Comparison of ENCODE assay signal across 14 cellular contexts in the genomic region with DNA sequence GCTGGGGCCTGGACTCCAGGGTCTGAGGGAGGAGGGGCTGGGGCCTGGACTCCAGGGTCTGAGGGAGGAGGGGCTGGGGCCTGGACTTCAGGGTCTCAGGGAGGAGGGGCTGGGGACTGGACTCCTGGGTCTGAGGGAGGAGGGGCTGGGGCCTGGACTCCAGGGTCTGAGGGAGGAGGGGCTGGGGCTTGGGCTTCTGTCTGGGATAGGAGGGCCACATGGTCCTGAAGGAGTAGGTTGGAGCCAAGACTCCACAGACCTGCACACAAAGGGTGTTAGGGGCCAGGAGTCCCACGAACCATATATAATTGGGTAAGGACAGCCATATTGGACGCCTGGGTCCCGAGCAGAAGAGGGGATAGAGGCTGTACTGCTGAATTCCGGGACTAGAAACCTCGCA. TPM values are rescaled to one million over a fixed set of nuclear protein-coding genes. Genes with fewer than 3 reads are reported as not detected.
DNase-seq lines count a peak whose midpoint lies in the region; ATAC-seq, FAIRE-seq and TF ChIP-seq lines count a peak whose summit lies in the region.
"Not testable (repeated sequence)": the region's sequence is repeated elsewhere in the genome, so short reads cannot be mapped to it uniquely, and the experiment has no call there.
"Had no signal": no experiment of that assay in that cellular context is flagged by ENCODE, and none has a peak within 500 bp of the region (broad histone marks: within the 10 kb centered on the region; RNA-seq: fewer than 3 reads in every experiment).

No MANE protein-coding gene starts in this region.

- H3K36me3 Mint-ChIP-seq in Calu3 (ENCODE audit: insufficient read depth, unreplicated experiment) = peaks cover 40% of the 10 kb centered on the region

- not testable (repeated sequence) for H3K79me2 ChIP-seq in H1 (ENCODE audit: control insufficient read depth in 1 of 2, insufficient read depth in 2 of 2, low read length in 2 of 2); neural cell (replicated peaks; ENCODE audit: insufficient read depth, low read length)

- H3K27ac ChIP-seq in Panc1 (ENCODE audit: low read length) = peak overlapping the region; percentile 62
- H3K27ac ChIP-seq in H1 (ENCODE audit: low read depth, low read length); neural cell (ENCODE audit: low read length): not testable (repeated sequence)

- not testable (repeated sequence) for FAIRE-seq in H1 (lab: Jason Lieb, UNC)

- not testable (repeated sequence) for H3K23ac ChIP-seq in H1 (ENCODE audit: insufficient read length)

- peak overlapping the region; percentile 55 for H3K4me3 Mint-ChIP-seq in Calu3 (ENCODE audit: low read depth, unreplicated experiment)
- peak overlapping the region; percentile 50 to 73 for H3K4me3 Mint-ChIP-seq in stimulated activated naive CD8-positive, alpha-beta T cell treated with anti-CD3 and anti-CD28 coated beads, Interleukin-15, amount 100 ng/mL, for 72 hours

- WGBS in H1 (ENCODE audit: extremely low coverage in 1 of 2, insufficient coverage in 1 of 2, insufficient read length in 1 of 2, insufficient replicate concordance in 2 of 2, low coverage in 1 of 2, low lambda C conversion rate in 2 of 2, missing lambda C conversion rate in 1 of 2), 2 experiments = 10% methylated on average over 5 of the region's 5 CpGs; no CpG with 5 or more reads in 1 of the 2 experiments

- not testable (repeated sequence) for H3K36me3 ChIP-seq in Panc1 (ENCODE audit: control insufficient read depth, insufficient read depth, low read length); H1 (ENCODE audit: control insufficient read depth in 2 of 4, insufficient read depth in 4 of 4, low read length in 3 of 4); neural cell (ENCODE audit: insufficient read depth, low read length)

- POLR2A ChIA-PET in Panc1 (lab: Charles Lee) = interaction anchor here (0.6 kb wide), 2 partner anchors 12 to 183 kb away, joined by 3 to 4 read pairs; no protein-coding TSS in a partner anchor
- POLR2A ChIA-PET in H1 (lab: Charles Lee; ENCODE audit: partially characterized antibody) = interaction anchor here (0.6 to 3.2 kb wide), 6 partner anchors 9 to 688 kb away, joined by 3 to 19 read pairs (median 4); a partner anchor contains a TSS

- in situ Hi-C loops in Panc1 (cut with HindIII; ENCODE audit: low pct_unique_long_range_greater_than_20kb, low sequenced_read_pairs) = not testable (repeated sequence)

- intact Hi-C loops in Calu3 (cut with micrococcal nuclease; ENCODE audit: unreplicated experiment); Panc1 (cut with micrococcal nuclease; ENCODE audit: unreplicated experiment): not testable (repeated sequence)

- H2BK20ac ChIP-seq in H1 (ENCODE audit: low read length) = not testable (repeated sequence)

- not testable (repeated sequence) for H3K9me3 Mint-ChIP-seq in Calu3 (ENCODE audit: low read depth, unreplicated experiment)
- peaks cover 19 to 25% of the 10 kb centered on the region in 2 donors for H3K9me3 Mint-ChIP-seq in stimulated activated naive CD8-positive, alpha-beta T cell treated with anti-CD3 and anti-CD28 coated beads, Interleukin-15, amount 100 ng/mL, for 72 hours

- H4K91ac ChIP-seq in H1 (replicated peaks; ENCODE audit: insufficient read length, low read length) = not testable (repeated sequence)

- TF ChIP-seq POLR2A in H1 (IDR thresholded peaks at IDR 0.05; ENCODE audit: control extremely low read depth in 1 of 2, low read depth in 2 of 2, low read length in 2 of 2) = not testable (repeated sequence)

- peaks cover 33% of the 10 kb centered on the region for H3K27me3 Mint-ChIP-seq in Calu3 (ENCODE audit: unreplicated experiment)
- H3K27me3 Mint-ChIP-seq in stimulated activated naive CD8-positive, alpha-beta T cell treated with anti-CD3 and anti-CD28 coated beads, Interleukin-15, amount 100 ng/mL, for 72 hours = peaks cover 62% of the 10 kb centered on the region

- not testable (repeated sequence) for H3K9me2 ChIP-seq in neural cell (ENCODE audit: insufficient read depth, low read length)

- peak overlapping the region; percentile 49 for H3K56ac ChIP-seq in H1 (replicated peaks; ENCODE audit: insufficient read length, low read depth, low read length)

- not testable (repeated sequence) for H4K20me1 ChIP-seq in H1 (replicated peaks in 1 of 2; ENCODE audit: control insufficient read depth in 1 of 2, insufficient read depth in 2 of 2, low read length in 2 of 2); neural cell (ENCODE audit: insufficient read depth)

- TF ChIP-seq CTCF in Calu3 (IDR thresholded peaks at IDR 0.05; ENCODE audit: unreplicated experiment); Panc1 (IDR thresholded peaks at IDR 0.05); H1 (IDR thresholded peaks at IDR 0.05; ENCODE audit: control extremely low read depth in 1 of 3, insufficient read depth in 1 of 3, low read depth in 1 of 3, low read length in 3 of 3); neural cell (IDR thresholded peaks at IDR 0.05; ENCODE audit: poor library complexity, severe bottlenecking): not testable (repeated sequence)

- BruUV-seq in Calu3 (replicated peaks; lab: Mats Ljungman, UMichigan); Panc1 (replicated peaks; lab: Mats Ljungman, UMichigan): not testable (repeated sequence)

- not testable (repeated sequence) for H3K9me3 ChIP-seq in Panc1 (ENCODE audit: control insufficient read depth, insufficient read depth, low read depth, low read length); H1 (ENCODE audit: insufficient read depth in 2 of 2, low read depth in 1 of 2, low read length in 1 of 2); neural cell (ENCODE audit: low read length)

- H3K79me1 ChIP-seq in H1 (ENCODE audit: low read depth, low read length) = not testable (repeated sequence)

- not testable (repeated sequence) for TF ChIP-seq EP300 in H1 (IDR thresholded peaks at IDR 0.05; ENCODE audit: borderline replicate concordance in 1 of 2, low read depth in 2 of 2, low read length in 2 of 2); neural cell (conservative IDR thresholded peaks at IDR 0.05; ENCODE audit: poor library complexity, severe bottlenecking)

- peak overlapping the region; percentile 60 for H4K8ac ChIP-seq in H1 (ENCODE audit: extremely low read depth, insufficient read depth, low read length)

- H3K4me1 Mint-ChIP-seq in Calu3 (ENCODE audit: low read depth, unreplicated experiment) = peaks cover 24% of the 10 kb centered on the region
- peaks cover 43% of the 10 kb centered on the region for H3K4me1 Mint-ChIP-seq in stimulated activated naive CD8-positive, alpha-beta T cell treated with anti-CD3 and anti-CD28 coated beads, Interleukin-15, amount 100 ng/mL, for 72 hours

- not testable (repeated sequence) for H3K23me2 ChIP-seq in H1 (ENCODE audit: low read depth, low read length)

- H2BK120ac ChIP-seq in H1 (replicated peaks; ENCODE audit: low read depth, low read length) = not testable (repeated sequence)

- CTCF ChIA-PET in Calu3 (lab: Charles Lee) = interaction anchor here (1.0 to 1.2 kb wide), 2 partner anchors 11 to 15 kb away, joined by 3 to 4 read pairs; a partner anchor contains a TSS
- CTCF ChIA-PET in Panc1 (lab: Charles Lee) = interaction anchor here (0.6 to 1.3 kb wide), 4 partner anchors 10 to 1242 kb away, joined by 3 to 5 read pairs (median 4); no protein-coding TSS in a partner anchor
- CTCF ChIA-PET in H1 (lab: Charles Lee; ENCODE audit: partially characterized antibody) = interaction anchor here (0.9 to 1.3 kb wide), 4 partner anchors 9 to 148 kb away, joined by 3 to 9 read pairs (median 5); no protein-coding TSS in a partner anchor

- H3K4me1 ChIP-seq in Panc1 (ENCODE audit: control insufficient read depth, insufficient read depth, low read length) = not testable (repeated sequence)
- H3K4me1 ChIP-seq in H1 (replicated peaks in 1 of 4; ENCODE audit: control insufficient read depth in 3 of 4, insufficient read depth in 4 of 4, low read length in 3 of 4) = peaks cover 3 to 18% (median 6%) of the 10 kb centered on the region in 4 experiments

- not testable (repeated sequence) for H2AFZ ChIP-seq in H1 (ENCODE audit: low read length); neural cell (ENCODE audit: low read depth, low read length)

- H3K4me3 ChIP-seq in Panc1 (ENCODE audit: low read depth in 2 of 2, low read length in 2 of 2) (peak overlapping the region; percentile 55 to 71), H1 (ENCODE audit: extremely low read depth in 1 of 4, insufficient read depth in 2 of 4, low read depth in 3 of 4, low read length in 4 of 4) (peak overlapping the region; percentile 53 to 67 (median 66)), iPS-11a (ENCODE audit: low read depth, low read length) (peak overlapping the region; percentile 44), neural cell (ENCODE audit: low read length) (peak overlapping the region; percentile 66)

- H4K5ac ChIP-seq in H1 (ENCODE audit: insufficient read length, low read depth, low read length) = not testable (repeated sequence)

- not testable (repeated sequence) for H2BK15ac ChIP-seq in H1 (ENCODE audit: low read length)

- not testable (repeated sequence) for H2BK12ac ChIP-seq in H1 (ENCODE audit: low read depth, low read length)

- ATAC-seq in Panc1; stimulated activated naive CD8-positive, alpha-beta T cell treated with anti-CD3 and anti-CD28 coated beads, Interleukin-15, amount 100 ng/mL, for 72 hours: not testable (repeated sequence)

- H3K27me3 ChIP-seq in Panc1 (ENCODE audit: control insufficient read depth, insufficient read depth, low read length); H1 (replicated peaks in 1 of 4; ENCODE audit: control insufficient read depth in 3 of 4, extremely low read depth in 1 of 4, insufficient read depth in 3 of 4, low read length in 3 of 4); neural cell (ENCODE audit: insufficient read depth, low read depth, low read length): not testable (repeated sequence)

- not testable (repeated sequence) for H2BK5ac ChIP-seq in H1 (ENCODE audit: low read depth, low read length)

- not testable (repeated sequence) for H3K14ac ChIP-seq in H1 (ENCODE audit: insufficient read length)

- not testable (repeated sequence) for TF ChIP-seq RAD21 in H1 (IDR thresholded peaks at IDR 0.05 in 1 of 2, conservative IDR thresholded peaks at IDR 0.05 in 1 of 2; ENCODE audit: low read depth in 2 of 2, low read length in 2 of 2); neural cell (conservative IDR thresholded peaks at IDR 0.05)

- not testable (repeated sequence) for H3K4ac ChIP-seq in H1 (replicated peaks; ENCODE audit: insufficient read length, low read depth, low read length)

- H3F3A ChIP-seq in neural cell (ENCODE audit: insufficient read depth, low read length, poor library complexity, severe bottlenecking) = not testable (repeated sequence)

- H3K18ac ChIP-seq in H1 (ENCODE audit: extremely low read depth, low read length) = not testable (repeated sequence)

- H3K27ac Mint-ChIP-seq in Calu3 (ENCODE audit: unreplicated experiment); stimulated activated naive CD8-positive, alpha-beta T cell treated with anti-CD3 and anti-CD28 coated beads, Interleukin-15, amount 100 ng/mL, for 72 hours: not testable (repeated sequence)

- H2AK5ac ChIP-seq in H1 (ENCODE audit: low read depth, low read length) = not testable (repeated sequence)

- H3K9ac ChIP-seq in H1 (replicated peaks in 1 of 4; ENCODE audit: extremely low read depth in 1 of 4, low read depth in 3 of 4, low read length in 3 of 4) = not testable (repeated sequence)
- peak overlapping the region; percentile 62 for H3K9ac ChIP-seq in neural cell (ENCODE audit: low read length)

- not testable (repeated sequence) for DNase-seq in Calu3; Panc1 (ENCODE audit: low read depth, low spot score); H1 (ENCODE audit: low read depth in 1 of 2, low spot score in 2 of 2); stimulated activated naive CD8-positive, alpha-beta T cell treated with anti-CD3 and anti-CD28 coated beads, Interleukin-15, amount 100 ng/mL, for 72 hours

- peak overlapping the region; percentile 82 to 94 for H3K4me2 ChIP-seq in H1 (ENCODE audit: insufficient read depth in 1 of 2, low read depth in 2 of 2, low read length in 2 of 2)
- not testable (repeated sequence) for H3K4me2 ChIP-seq in neural cell (ENCODE audit: low read length)

RNA-seq across cellular contexts. Expression of a gene that starts 1.7 kb away (rescaled TPM):
- total RNA-seq in Calu3 (2022) = 1.3 and 2.5 TPM in 2 replicates
- total RNA-seq in Panc1 (2021; ENCODE audit: unreplicated experiment) = 14.6 TPM
- polyA plus RNA-seq in Panc1 (2012; ENCODE audit: insufficient read length) = 36.9 TPM
- total RNA-seq in H1 (2021; fragmentation: NEBNext Ultra II Directional; extraction: Animal tissue kit (Norgen Biotek cat#: 25700)) = 16.6 and 16.9 TPM in 2 replicates
- 56.0 and 67.9 TPM in 2 replicates for polyA plus RNA-seq in H1 (2011; rRNA removed)
- polyA plus RNA-seq in H1 (2011; cell fraction: cytosol; rRNA removed) = 60.1 TPM
- 34.8 TPM for polyA plus RNA-seq in H1 (2011; cell fraction: nucleus; rRNA removed)
- 29.4 to 46.2 TPM (median 42.5 TPM) in 4 replicates for polyA plus RNA-seq in H1 (2012, experiment 1 of 2)
- polyA plus RNA-seq in H1 (2012, experiment 2 of 2) = 33.8 TPM
- 59.4 TPM for polyA plus RNA-seq in H1 (2013, experiment 1 of 2)
- polyA plus RNA-seq in H1 (2013, experiment 2 of 2) = 58.0 TPM
- polyA minus RNA-seq in H1 (2011; rRNA and poly(A)+ RNA removed) = 1.8 and 3.7 TPM in 2 replicates
- polyA minus RNA-seq in H1 (2011; cell fraction: cytosol; rRNA and poly(A)+ RNA removed) = 9.2 TPM
- polyA minus RNA-seq in H1 (2011; cell fraction: nucleus; rRNA and poly(A)+ RNA removed) = 7.5 TPM
- polyA plus RNA-seq in neural cell = 22.5 and 22.6 TPM in 2 replicates
- 3.7 and 5.9 TPM in 2 replicates for polyA minus RNA-seq in neural cell
- total RNA-seq: activated CD4-positive, alpha-beta T cell treated with anti-CD3 and anti-CD28 coated beads, Interleukin-2, amount 10 ng/mL, durations not matched to agents 7 days and 5 days; activated naive CD4-positive, alpha-beta T cell treated with anti-CD3 and anti-CD28 coated beads, Interleukin-2, amount 50 U/mL, for 72 hours; chondrocyte; lung microvascular endothelial cell; Peyer's patch; tibial nerve had no signal
- polyA plus RNA-seq: IgD-negative memory B cell had no signal

RNA-seq across cellular contexts. Expression of a gene that starts 6.8 kb away (rescaled TPM):
- total RNA-seq in Calu3 (2022) (48.8 and 53.7 TPM in 2 replicates), Panc1 (2021; ENCODE audit: unreplicated experiment) (116 TPM)
- 249 TPM for polyA plus RNA-seq in Panc1 (2012; ENCODE audit: insufficient read length)
- 107 and 115 TPM in 2 replicates for total RNA-seq in H1 (2021; fragmentation: NEBNext Ultra II Directional; extraction: Animal tissue kit (Norgen Biotek cat#: 25700))
- polyA plus RNA-seq in H1 (2011; rRNA removed) (69.6 and 97.9 TPM in 2 replicates), neural cell (4.0 and 6.2 TPM in 2 replicates)
- polyA plus RNA-seq in H1 (2011; cell fraction: cytosol; rRNA removed) = 164 TPM
- polyA plus RNA-seq in H1 (2011; cell fraction: nucleus; rRNA removed) = 90.2 TPM
- 112 to 203 TPM (median 168 TPM) in 4 replicates for polyA plus RNA-seq in H1 (2012, experiment 1 of 2)
- 169 TPM for polyA plus RNA-seq in H1 (2012, experiment 2 of 2)
- polyA plus RNA-seq in H1 (2013, experiment 1 of 2) = 121 TPM
- polyA plus RNA-seq in H1 (2013, experiment 2 of 2) = 121 TPM
- 11.5 and 12.7 TPM in 2 replicates for polyA minus RNA-seq in H1 (2011; rRNA and poly(A)+ RNA removed)
- 25.4 TPM for polyA minus RNA-seq in H1 (2011; cell fraction: cytosol; rRNA and poly(A)+ RNA removed)
- 20.5 TPM for polyA minus RNA-seq in H1 (2011; cell fraction: nucleus; rRNA and poly(A)+ RNA removed)
- 3.4 TPM in 1 of 2 replicates, not detected in the other for polyA minus RNA-seq in neural cell
- total RNA-seq: lung microvascular endothelial cell, Peyer's patch had no signal
- polyA plus RNA-seq: IgD-negative memory B cell had no signal

RNA-seq across cellular contexts. Expression of a gene that starts 10.6 kb away (rescaled TPM):
- total RNA-seq in Calu3 (2022) = 10.3 and 13.1 TPM in 2 replicates
- 12.4 TPM for total RNA-seq in Panc1 (2021; ENCODE audit: unreplicated experiment)
- polyA plus RNA-seq in Panc1 (2012; ENCODE audit: insufficient read length) = 14.6 TPM
- 5.4 and 5.7 TPM in 2 replicates for total RNA-seq in H1 (2021; fragmentation: NEBNext Ultra II Directional; extraction: Animal tissue kit (Norgen Biotek cat#: 25700))
- 8.0 and 13.8 TPM in 2 replicates for polyA plus RNA-seq in H1 (2011; rRNA removed)
- polyA plus RNA-seq in H1 (2011; cell fraction: cytosol; rRNA removed) = 7.2 TPM
- polyA plus RNA-seq in H1 (2011; cell fraction: nucleus; rRNA removed) = 15.2 TPM
- polyA plus RNA-seq in H1 (2012, experiment 1 of 2) = 4.0 to 6.8 TPM (median 5.7 TPM) in 4 replicates
- 6.5 TPM for polyA plus RNA-seq in H1 (2012, experiment 2 of 2)
- 7.0 TPM for polyA plus RNA-seq in H1 (2013, experiment 1 of 2)
- polyA plus RNA-seq in H1 (2013, experiment 2 of 2) = 6.6 TPM
- polyA minus RNA-seq in H1 (2011; rRNA and poly(A)+ RNA removed) = 1.5 and 1.9 TPM in 2 replicates
- 3.4 TPM for polyA minus RNA-seq in H1 (2011; cell fraction: cytosol; rRNA and poly(A)+ RNA removed)
- 1.8 TPM for polyA minus RNA-seq in H1 (2011; cell fraction: nucleus; rRNA and poly(A)+ RNA removed)
- 0.38 and 2.2 TPM in 2 replicates for polyA plus RNA-seq in neural cell
- not detected in 2 replicates for polyA minus RNA-seq in neural cell
- total RNA-seq: activated CD4-positive, alpha-beta T cell treated with anti-CD3 and anti-CD28 coated beads, Interleukin-2, amount 10 ng/mL, durations not matched to agents 7 days and 5 days had no signal
- polyA plus RNA-seq: IgD-negative memory B cell had no signal

RNA-seq across cellular contexts. Expression of a gene that starts 24.3 kb away (rescaled TPM):
- total RNA-seq in Calu3 (2022) (0.54 and 0.71 TPM in 2 replicates), Panc1 (2021; ENCODE audit: unreplicated experiment) (3.2 TPM)
- 9.3 TPM for polyA plus RNA-seq in Panc1 (2012; ENCODE audit: insufficient read length)
- 0.35 and 0.99 TPM in 2 replicates for total RNA-seq in H1 (2021; fragmentation: NEBNext Ultra II Directional; extraction: Animal tissue kit (Norgen Biotek cat#: 25700))
- polyA plus RNA-seq in H1 (2011; rRNA removed) (0.67 and 1.6 TPM in 2 replicates), neural cell (210 and 237 TPM in 2 replicates)
- polyA plus RNA-seq in H1 (2011; cell fraction: cytosol; rRNA removed) = 0.67 TPM
- polyA plus RNA-seq in H1 (2011; cell fraction: nucleus; rRNA removed) = 1.2 TPM
- polyA plus RNA-seq in H1 (2012, experiment 1 of 2) = 2.0 to 6.0 TPM (median 2.1 TPM) in 4 replicates
- 4.8 TPM for polyA plus RNA-seq in H1 (2012, experiment 2 of 2)
- polyA plus RNA-seq in H1 (2013, experiment 1 of 2) = 1.6 TPM
- 2.3 TPM for polyA plus RNA-seq in H1 (2013, experiment 2 of 2)
- 0.38 and 0.73 TPM in 2 replicates for polyA minus RNA-seq in H1 (2011; rRNA and poly(A)+ RNA removed)
- 1.2 TPM for polyA minus RNA-seq in H1 (2011; cell fraction: cytosol; rRNA and poly(A)+ RNA removed)
- polyA minus RNA-seq in H1 (2011; cell fraction: nucleus; rRNA and poly(A)+ RNA removed) = 0.80 TPM
- polyA minus RNA-seq in neural cell = 80.6 and 90.6 TPM in 2 replicates
- total RNA-seq: activated naive CD4-positive, alpha-beta T cell treated with anti-CD3 and anti-CD28 coated beads, Interleukin-2, amount 50 U/mL, for 72 hours; lung microvascular endothelial cell; MCF 10A; tibial nerve had no signal

RNA-seq across cellular contexts. Expression of a gene that starts 38.3 kb away (rescaled TPM):
- total RNA-seq in Calu3 (2022) = 140 and 151 TPM in 2 replicates
- total RNA-seq in Panc1 (2021; ENCODE audit: unreplicated experiment) = 158 TPM
- polyA plus RNA-seq in Panc1 (2012; ENCODE audit: insufficient read length) = 141 TPM
- total RNA-seq in H1 (2021; fragmentation: NEBNext Ultra II Directional; extraction: Animal tissue kit (Norgen Biotek cat#: 25700)) = 71.5 and 88.8 TPM in 2 replicates
- 31.7 and 49.5 TPM in 2 replicates for polyA plus RNA-seq in H1 (2011; rRNA removed)
- polyA plus RNA-seq in H1 (2011; cell fraction: cytosol; rRNA removed) = 56.3 TPM
- 230 TPM for polyA plus RNA-seq in H1 (2011; cell fraction: nucleus; rRNA removed)
- polyA plus RNA-seq in H1 (2012, experiment 1 of 2) = 62.6 to 73.1 TPM (median 72.1 TPM) in 4 replicates
- polyA plus RNA-seq in H1 (2012, experiment 2 of 2) = 47.9 TPM
- polyA plus RNA-seq in H1 (2013, experiment 1 of 2) = 59.9 TPM
- 53.5 TPM for polyA plus RNA-seq in H1 (2013, experiment 2 of 2)
- 12.3 and 14.2 TPM in 2 replicates for polyA minus RNA-seq in H1 (2011; rRNA and poly(A)+ RNA removed)
- 25.6 TPM for polyA minus RNA-seq in H1 (2011; cell fraction: cytosol; rRNA and poly(A)+ RNA removed)
- polyA minus RNA-seq in H1 (2011; cell fraction: nucleus; rRNA and poly(A)+ RNA removed) = 48.5 TPM
- 109 and 137 TPM in 2 replicates for polyA plus RNA-seq in neural cell
- polyA minus RNA-seq in neural cell = 35.5 and 35.8 TPM in 2 replicates
